In genomic region chr12:120726510-120726793, GRCh38 we compare ENCODE assay signal across 8 cellular contexts. TPM values are rescaled to one million over a fixed set of nuclear protein-coding genes. Genes with fewer than 3 reads are reported as not detected.
DNase-seq lines count a peak whose midpoint lies in the region; ATAC-seq and TF ChIP-seq lines count a peak whose summit lies in the region.

No MANE protein-coding gene starts in this region.

- no peaks in the 10 kb centered on the region for H3K9me3 ChIP-seq in ascending aorta
- no peaks in the 10 kb centered on the region for H3K9me3 ChIP-seq in tibial nerve

- H3K4me1 ChIP-seq in ascending aorta, result peaks cover 0 to 8% of the 10 kb centered on the region in 2 donors
- peaks cover 0 to 16% (median 8%) of the 10 kb centered on the region in 4 donors for H3K4me1 ChIP-seq in tibial nerve

- H3K27ac ChIP-seq in ascending aorta (peak overlapping the region; percentile 83 to 85), tibial nerve (peak overlapping the region in 3 of 4 donors; percentile 82 to 91 (median 84))

- peaks cover 25% of the 10 kb centered on the region for H3K4me1 Mint-ChIP-seq in activated naive CD4-positive, alpha-beta T cell treated with anti-CD3 and anti-CD28 coated beads, Interleukin-2, amount 10 ng/mL, durations not matched to agents 7 days and 5 days
- H3K4me1 Mint-ChIP-seq in memory B cell, result peaks cover 22% of the 10 kb centered on the region

- peaks cover 17 to 34% of the 10 kb centered on the region in 2 donors for H3K36me3 ChIP-seq in ascending aorta
- peaks cover 0 to 60% (median 7%) of the 10 kb centered on the region in 3 donors for H3K36me3 ChIP-seq in tibial nerve

- no peaks in the 10 kb centered on the region for H3K27me3 Mint-ChIP-seq in activated naive CD4-positive, alpha-beta T cell treated with anti-CD3 and anti-CD28 coated beads, Interleukin-2, amount 10 ng/mL, durations not matched to agents 7 days and 5 days
- no peaks in the 10 kb centered on the region for H3K27me3 Mint-ChIP-seq in memory B cell

- no peak for TF ChIP-seq EP300 in tibial nerve (IDR thresholded peaks at IDR 0.05)

- 84 to 87% methylated on average over 9 of the region's 9 CpGs for WGBS in tibial nerve, 2 donors

- H3K27me3 ChIP-seq in ascending aorta, result no peaks in the 10 kb centered on the region
- H3K27me3 ChIP-seq in tibial nerve, result no peaks in the 10 kb centered on the region

- H3K4me3 ChIP-seq in ascending aorta (peak overlapping the region in 1 of 2 donors; percentile 75), tibial nerve (peak overlapping the region; percentile 62 to 89 (median 70))

- ATAC-seq in activated naive CD4-positive, alpha-beta T cell treated with anti-CD3 and anti-CD28 coated beads, Interleukin-2, amount 50 U/mL, for 72 hours, result no peak
- no peak for ATAC-seq in memory B cell (ENCODE audit: low read depth)

- no peak for TF ChIP-seq POLR2A in tibial nerve (IDR thresholded peaks at IDR 0.05)

- intact Hi-C loops in ascending aorta (cut with DNase I), result loop anchor here (5.0 to 10.0 kb wide), 2 partner anchors 144 to 248 kb away; partner anchors contain the start of genes HNF1A and POP5

- no peak for DNase-seq in activated naive CD4-positive, alpha-beta T cell treated with anti-CD3 and anti-CD28 coated beads, Interleukin-2, amount 10 ng/mL, durations not matched to agents 7 days and 5 days
- no peak for DNase-seq in activated naive CD4-positive, alpha-beta T cell treated with anti-CD3 and anti-CD28 coated beads, Interleukin-2, amount 50 U/mL, for 72 hours (ENCODE audit: low spot score in 2 of 2)
- DNase-seq in ascending aorta (ENCODE audit: low spot score in 2 of 2) (no peak), memory B cell (ENCODE audit: low spot score in 2 of 2) (no peak), tibial nerve (ENCODE audit: low spot score in 2 of 2) (no peak), kidney tubule cell (ENCODE audit: low spot score) (no peak), NCI-H82 treated with DMSO at 0.1 percent for 48 hours (lab: John Stamatoyannopoulos, UW; ENCODE audit: unreplicated experiment) (no peak), T-helper 9 cell (no peak)

- peak overlapping the region; percentile 76 for H3K27ac Mint-ChIP-seq in activated naive CD4-positive, alpha-beta T cell treated with anti-CD3 and anti-CD28 coated beads, Interleukin-2, amount 10 ng/mL, durations not matched to agents 7 days and 5 days
- H3K27ac Mint-ChIP-seq in activated naive CD4-positive, alpha-beta T cell treated with anti-CD3 and anti-CD28 coated beads, Interleukin-2, amount 50 U/mL, for 72 hours, result peak overlapping the region in 1 of 2 donors; percentile 82
- H3K27ac Mint-ChIP-seq in memory B cell, result peak overlapping the region; percentile 80

- TF ChIP-seq CTCF in ascending aorta (IDR thresholded peaks at IDR 0.05) (no peak), tibial nerve (IDR thresholded peaks at IDR 0.05) (no peak)

- peak overlapping the region; percentile 95 for H3K4me3 Mint-ChIP-seq in activated naive CD4-positive, alpha-beta T cell treated with anti-CD3 and anti-CD28 coated beads, Interleukin-2, amount 10 ng/mL, durations not matched to agents 7 days and 5 days
- H3K4me3 Mint-ChIP-seq in memory B cell, result peak overlapping the region; percentile 94

- H3K9me3 Mint-ChIP-seq in activated naive CD4-positive, alpha-beta T cell treated with anti-CD3 and anti-CD28 coated beads, Interleukin-2, amount 10 ng/mL, durations not matched to agents 7 days and 5 days, result no peaks in the 10 kb centered on the region
- no peaks in the 10 kb centered on the region for H3K9me3 Mint-ChIP-seq in activated naive CD4-positive, alpha-beta T cell treated with anti-CD3 and anti-CD28 coated beads, Interleukin-2, amount 50 U/mL, for 72 hours
- no peaks in the 10 kb centered on the region for H3K9me3 Mint-ChIP-seq in memory B cell

- H3K36me3 Mint-ChIP-seq in activated naive CD4-positive, alpha-beta T cell treated with anti-CD3 and anti-CD28 coated beads, Interleukin-2, amount 10 ng/mL, durations not matched to agents 7 days and 5 days, result peaks cover 36% of the 10 kb centered on the region
- H3K36me3 Mint-ChIP-seq in activated naive CD4-positive, alpha-beta T cell treated with anti-CD3 and anti-CD28 coated beads, Interleukin-2, amount 50 U/mL, for 72 hours, result peaks cover 15 to 19% of the 10 kb centered on the region in 2 donors
- peaks cover 15% of the 10 kb centered on the region for H3K36me3 Mint-ChIP-seq in memory B cell

- CTCF ChIA-PET in activated naive CD4-positive, alpha-beta T cell treated with anti-CD3 and anti-CD28 coated beads, Interleukin-2, amount 10 ng/mL, durations not matched to agents 7 days and 5 days (lab: Charles Lee), result no interaction called here

RNA-seq across cellular contexts. Expression of gene ACADS, which starts 0.8 kb away (rescaled TPM):
- total RNA-seq in activated naive CD4-positive, alpha-beta T cell treated with anti-CD3 and anti-CD28 coated beads, Interleukin-2, amount 50 U/mL, for 72 hours, result 10 to 100 TPM; 15.9 to 24.5 TPM
- total RNA-seq in ascending aorta (58.5 TPM), tibial nerve (10 to 100 TPM; 24.7 to 53.4 (median 34.3) TPM)

RNA-seq across cellular contexts. Expression of gene UNC119B, which starts 16.2 kb away (rescaled TPM):
- total RNA-seq in activated naive CD4-positive, alpha-beta T cell treated with anti-CD3 and anti-CD28 coated beads, Interleukin-2, amount 50 U/mL, for 72 hours, result 10 to 100 TPM; 24.3 to 26.7 TPM
- 26.8 TPM for total RNA-seq in ascending aorta
- 10 to 100 TPM; 20.4 to 27.1 (median 22.1) TPM for total RNA-seq in tibial nerve

RNA-seq across cellular contexts. Expression of gene MLEC, which starts 39.5 kb away (rescaled TPM):
- total RNA-seq in activated naive CD4-positive, alpha-beta T cell treated with anti-CD3 and anti-CD28 coated beads, Interleukin-2, amount 50 U/mL, for 72 hours, result 10 to 100 TPM; 51.0 to 89.9 TPM
- total RNA-seq in ascending aorta (47.5 TPM), tibial nerve (10 to 100 TPM; 42.6 to 67.8 (median 58.6) TPM)
